In the genomic region with DNA sequence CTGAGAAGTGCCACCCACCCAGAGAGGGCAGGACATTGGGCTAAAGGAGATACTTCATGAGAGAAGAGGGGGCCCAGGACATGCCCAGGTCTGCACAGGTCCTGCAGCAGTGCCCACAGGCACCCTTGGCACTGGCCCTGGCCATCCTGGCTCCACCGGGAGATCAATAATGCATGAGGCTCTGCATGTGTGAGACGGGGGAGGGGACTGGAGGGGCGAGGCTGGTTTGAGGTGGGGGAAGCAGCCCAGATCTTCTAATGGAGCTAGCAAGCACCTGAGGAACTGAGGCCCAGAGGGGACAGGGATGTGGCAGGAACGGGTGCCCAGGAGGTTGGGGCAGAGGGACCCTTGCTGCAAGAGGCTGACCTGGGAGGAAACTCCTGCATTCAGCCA, we compare ENCODE assay signal across 9 cellular contexts. TPM values are rescaled to one million over a fixed set of nuclear protein-coding genes. Genes with fewer than 3 reads are reported as not detected.
DNase-seq lines count a peak whose midpoint lies in the region; ATAC-seq, FAIRE-seq and TF ChIP-seq lines count a peak whose summit lies in the region.
"Had no signal": no experiment of that assay in that cellular context is flagged by ENCODE, and none has a peak within 500 bp of the region (broad histone marks: within the 10 kb centered on the region; RNA-seq: fewer than 3 reads in every experiment).

No MANE protein-coding gene starts in this region.

- H3K27ac ChIP-seq in kidney (ENCODE audit: low read depth in 2 of 2, low read length in 2 of 2) (no peak overlapping the region), subcutaneous abdominal adipose tissue (ENCODE audit: low read depth, low read length) (no peak overlapping the region)
- H3K27ac ChIP-seq: epithelial cell of prostate had no signal

- no peaks in the 10 kb centered on the region for H3K9me3 Mint-ChIP-seq in activated CD4-positive, alpha-beta T cell treated with anti-CD3 and anti-CD28 coated beads for 36 hours (ENCODE audit: low read depth)
- H3K9me3 Mint-ChIP-seq in activated T-helper 2 cell treated with anti-CD3 and anti-CD28 coated beads, Interferon-gamma antibody, Interleukin-2, Interleukin-4, amounts not matched to agents 10 μg/mL and 5 μg/mL and 100 μg/mL, durations not matched to agents 14 hours and 24 hours and 36 hours = no peaks in the 10 kb centered on the region

- H3K9ac ChIP-seq in kidney (ENCODE audit: low read length in 2 of 2) = peak overlapping the region; percentile 35 to 84
- H3K9ac ChIP-seq in subcutaneous abdominal adipose tissue (ENCODE audit: low read length in 5 of 5) = peak overlapping the region in 3 of 5 donors; percentile 69 to 79 (median 78)

- peaks cover 22% of the 10 kb centered on the region for H3K36me3 Mint-ChIP-seq in activated CD4-positive, alpha-beta T cell treated with anti-CD3 and anti-CD28 coated beads for 36 hours (ENCODE audit: low read depth)
- peaks cover 27% of the 10 kb centered on the region for H3K36me3 Mint-ChIP-seq in activated T-helper 2 cell treated with anti-CD3 and anti-CD28 coated beads, Interferon-gamma antibody, Interleukin-2, Interleukin-4, amounts not matched to agents 10 μg/mL and 5 μg/mL and 100 μg/mL, durations not matched to agents 14 hours and 24 hours and 36 hours (ENCODE audit: low read depth)

- H3K27me3 ChIP-seq in subcutaneous abdominal adipose tissue (ENCODE audit: control insufficient read depth in 5 of 5, insufficient read depth in 4 of 5, low read length in 5 of 5) = peaks cover 0 to 7% (median 0%) of the 10 kb centered on the region in 5 donors

- H3K4me3 ChIP-seq in kidney (ENCODE audit: low read length in 2 of 2) = peak overlapping the region; percentile 79 to 93
- H3K4me3 ChIP-seq in subcutaneous abdominal adipose tissue (ENCODE audit: low read depth in 1 of 5, low read length in 5 of 5) = peak overlapping the region; percentile 63 to 82 (median 74)

- ATAC-seq in activated CD4-positive, alpha-beta T cell treated with anti-CD3 and anti-CD28 coated beads for 36 hours = no peak
- ATAC-seq in HG02884 (IDR thresholded peaks at IDR 0.05; ENCODE audit: unreplicated experiment) (no peak), GM21381 (IDR thresholded peaks at IDR 0.05; ENCODE audit: unreplicated experiment) (no peak), HG03378 (IDR thresholded peaks at IDR 0.05; ENCODE audit: unreplicated experiment) (no peak)

- TF ChIP-seq CTCF in kidney (IDR thresholded peaks at IDR 0.05; ENCODE audit: borderline replicate concordance, extremely low read depth, insufficient read depth) = no peak

- H3K27me3 Mint-ChIP-seq in activated CD4-positive, alpha-beta T cell treated with anti-CD3 and anti-CD28 coated beads for 36 hours = no peaks in the 10 kb centered on the region
- H3K27me3 Mint-ChIP-seq in activated T-helper 2 cell treated with anti-CD3 and anti-CD28 coated beads, Interferon-gamma antibody, Interleukin-2, Interleukin-4, amounts not matched to agents 10 μg/mL and 5 μg/mL and 100 μg/mL, durations not matched to agents 14 hours and 24 hours and 36 hours (ENCODE audit: low read depth) = no peaks in the 10 kb centered on the region

- intact Hi-C loops in activated CD4-positive, alpha-beta T cell treated with anti-CD3 and anti-CD28 coated beads for 36 hours (cut with DNase I, micrococcal nuclease) = no loop called here
- intact Hi-C loops in activated T-helper 2 cell treated with anti-CD3 and anti-CD28 coated beads, Interferon-gamma antibody, Interleukin-2, Interleukin-4, amounts not matched to agents 10 μg/mL and 5 μg/mL and 100 μg/mL, durations not matched to agents 14 hours and 24 hours and 36 hours (cut with micrococcal nuclease) = loop anchor here (1.0 kb wide), 1 partner anchor 10 kb away; a partner anchor contains a TSS
- intact Hi-C loops in kidney (cut with DNase I) = no loop called here

- POLR2A ChIA-PET in activated CD4-positive, alpha-beta T cell treated with anti-CD3 and anti-CD28 coated beads for 36 hours (lab: Charles Lee) = interaction anchor here (1.0 to 2.0 kb wide), 2 partner anchors 10 to 75 kb away, joined by 4 to 7 read pairs; a partner anchor contains a TSS

- peaks cover 21% of the 10 kb centered on the region for H3K4me1 Mint-ChIP-seq in activated CD4-positive, alpha-beta T cell treated with anti-CD3 and anti-CD28 coated beads for 36 hours
- peaks cover 18% of the 10 kb centered on the region for H3K4me1 Mint-ChIP-seq in activated T-helper 2 cell treated with anti-CD3 and anti-CD28 coated beads, Interferon-gamma antibody, Interleukin-2, Interleukin-4, amounts not matched to agents 10 μg/mL and 5 μg/mL and 100 μg/mL, durations not matched to agents 14 hours and 24 hours and 36 hours (ENCODE audit: low read depth)

- H3K9me3 ChIP-seq in kidney (ENCODE audit: control insufficient read depth in 1 of 2, low read length in 2 of 2) (no peaks in the 10 kb centered on the region), subcutaneous abdominal adipose tissue (ENCODE audit: control insufficient read depth in 5 of 5, low read length in 5 of 5) (no peaks in the 10 kb centered on the region)

- peaks cover 0 to 10% of the 10 kb centered on the region in 2 donors for H3K4me1 ChIP-seq in kidney (ENCODE audit: control insufficient read depth in 1 of 2, insufficient read depth in 1 of 2, low read depth in 1 of 2, low read length in 2 of 2)
- peaks cover 2 to 29% (median 22%) of the 10 kb centered on the region in 5 donors for H3K4me1 ChIP-seq in subcutaneous abdominal adipose tissue (ENCODE audit: control insufficient read depth in 5 of 5, insufficient read depth in 5 of 5, low read length in 5 of 5)

- DNase-seq in activated CD4-positive, alpha-beta T cell treated with anti-CD3 and anti-CD28 coated beads for 36 hours = no peak
- DNase-seq in activated CD4-positive, alpha-beta T cell treated with anti-CD3 and anti-CD28 coated beads for 1 hour = no peak
- no peak for DNase-seq in activated T-helper 2 cell treated with anti-CD3 and anti-CD28 coated beads, Interferon-gamma antibody, Interleukin-2, Interleukin-4, amounts not matched to agents 10 μg/mL and 5 μg/mL and 100 μg/mL, durations not matched to agents 14 hours and 24 hours and 36 hours (ENCODE audit: low spot score)
- DNase-seq in kidney = no peak

- H3K27ac Mint-ChIP-seq in activated CD4-positive, alpha-beta T cell treated with anti-CD3 and anti-CD28 coated beads for 36 hours = peak overlapping the region; percentile 71
- peak overlapping the region; percentile 36 for H3K27ac Mint-ChIP-seq in activated T-helper 2 cell treated with anti-CD3 and anti-CD28 coated beads, Interferon-gamma antibody, Interleukin-2, Interleukin-4, amounts not matched to agents 10 μg/mL and 5 μg/mL and 100 μg/mL, durations not matched to agents 14 hours and 24 hours and 36 hours

- CTCF ChIA-PET in activated CD4-positive, alpha-beta T cell treated with anti-CD3 and anti-CD28 coated beads for 36 hours (lab: Charles Lee) = interaction anchor here (0.7 to 1.2 kb wide), 2 partner anchors 20 kb away, joined by 3 read pairs; a partner anchor contains a TSS

- FAIRE-seq in kidney (lab: Jason Lieb, UNC) = no peak

- H3K36me3 ChIP-seq in kidney (ENCODE audit: control insufficient read depth in 1 of 2, insufficient read depth in 2 of 2, low read length in 2 of 2) (peaks cover 16 to 29% of the 10 kb centered on the region in 2 donors), subcutaneous abdominal adipose tissue (ENCODE audit: control insufficient read depth in 5 of 5, insufficient read depth in 5 of 5, low read length in 5 of 5) (peaks cover 0 to 60% (median 53%) of the 10 kb centered on the region in 5 donors)

- H3K4me3 Mint-ChIP-seq in activated CD4-positive, alpha-beta T cell treated with anti-CD3 and anti-CD28 coated beads for 36 hours = peak overlapping the region; percentile 92
- H3K4me3 Mint-ChIP-seq in activated T-helper 2 cell treated with anti-CD3 and anti-CD28 coated beads, Interferon-gamma antibody, Interleukin-2, Interleukin-4, amounts not matched to agents 10 μg/mL and 5 μg/mL and 100 μg/mL, durations not matched to agents 14 hours and 24 hours and 36 hours (ENCODE audit: low read depth) = peak overlapping the region; percentile 94

RNA-seq across cellular contexts. Expression of a gene that starts 0.6 kb away (rescaled TPM):
- 10 to 100 TPM; 12.8 to 12.9 TPM for total RNA-seq in activated CD4-positive, alpha-beta T cell treated with anti-CD3 and anti-CD28 coated beads for 36 hours
- 19.5 and 20.7 TPM in 2 replicates for total RNA-seq in activated T-helper 2 cell treated with anti-CD3 and anti-CD28 coated beads, Interferon-gamma antibody, Interleukin-2, Interleukin-4, amounts not matched to agents 10 μg/mL and 5 μg/mL and 100 μg/mL, durations not matched to agents 14 hours and 24 hours and 36 hours
- 21.2 TPM for total RNA-seq in kidney
- 5.3 TPM for polyA plus RNA-seq in kidney (ENCODE audit: insufficient read depth, low read depth, low replicate concordance)

RNA-seq across cellular contexts. Expression of a gene that starts 10.3 kb away (rescaled TPM):
- 10 to 100 TPM; 66.9 to 70.9 TPM for total RNA-seq in activated CD4-positive, alpha-beta T cell treated with anti-CD3 and anti-CD28 coated beads for 36 hours
- total RNA-seq in activated T-helper 2 cell treated with anti-CD3 and anti-CD28 coated beads, Interferon-gamma antibody, Interleukin-2, Interleukin-4, amounts not matched to agents 10 μg/mL and 5 μg/mL and 100 μg/mL, durations not matched to agents 14 hours and 24 hours and 36 hours = 52.2 and 54.1 TPM in 2 replicates
- total RNA-seq in kidney = 38.3 TPM
- polyA plus RNA-seq in kidney (ENCODE audit: insufficient read depth, low read depth, low replicate concordance) = 52.2 TPM

RNA-seq across cellular contexts. Expression of a gene that starts 10.4 kb away (rescaled TPM):
- under 1 TPM; 0.46 to 0.82 TPM for total RNA-seq in activated CD4-positive, alpha-beta T cell treated with anti-CD3 and anti-CD28 coated beads for 36 hours
- total RNA-seq in activated T-helper 2 cell treated with anti-CD3 and anti-CD28 coated beads, Interferon-gamma antibody, Interleukin-2, Interleukin-4, amounts not matched to agents 10 μg/mL and 5 μg/mL and 100 μg/mL, durations not matched to agents 14 hours and 24 hours and 36 hours = 0.64 and 0.92 TPM in 2 replicates
- total RNA-seq in kidney = 0.91 TPM
- polyA plus RNA-seq in kidney (ENCODE audit: insufficient read depth, low read depth, low replicate concordance) = 1.5 TPM

RNA-seq across cellular contexts. Expression of a gene that starts 20.0 kb away (rescaled TPM):
- 10 to 100 TPM; 21.5 to 25.2 TPM for total RNA-seq in activated CD4-positive, alpha-beta T cell treated with anti-CD3 and anti-CD28 coated beads for 36 hours
- total RNA-seq in activated T-helper 2 cell treated with anti-CD3 and anti-CD28 coated beads, Interferon-gamma antibody, Interleukin-2, Interleukin-4, amounts not matched to agents 10 μg/mL and 5 μg/mL and 100 μg/mL, durations not matched to agents 14 hours and 24 hours and 36 hours = 23.5 and 27.5 TPM in 2 replicates
- total RNA-seq in kidney = 40.3 TPM
- 172 TPM for polyA plus RNA-seq in kidney (ENCODE audit: insufficient read depth, low read depth, low replicate concordance)

RNA-seq across cellular contexts. Expression of a gene that starts 29.9 kb away (rescaled TPM):
- under 1 TPM; 0.07 to 0.14 TPM for total RNA-seq in activated CD4-positive, alpha-beta T cell treated with anti-CD3 and anti-CD28 coated beads for 36 hours
- 0.09 and 0.14 TPM in 2 replicates for total RNA-seq in activated T-helper 2 cell treated with anti-CD3 and anti-CD28 coated beads, Interferon-gamma antibody, Interleukin-2, Interleukin-4, amounts not matched to agents 10 μg/mL and 5 μg/mL and 100 μg/mL, durations not matched to agents 14 hours and 24 hours and 36 hours
- total RNA-seq in kidney = 2.0 TPM
- 0.86 TPM for polyA plus RNA-seq in kidney (ENCODE audit: insufficient read depth, low read depth, low replicate concordance)
